17 cellular contexts compared by ENCODE assay signal in the genomic region with DNA sequence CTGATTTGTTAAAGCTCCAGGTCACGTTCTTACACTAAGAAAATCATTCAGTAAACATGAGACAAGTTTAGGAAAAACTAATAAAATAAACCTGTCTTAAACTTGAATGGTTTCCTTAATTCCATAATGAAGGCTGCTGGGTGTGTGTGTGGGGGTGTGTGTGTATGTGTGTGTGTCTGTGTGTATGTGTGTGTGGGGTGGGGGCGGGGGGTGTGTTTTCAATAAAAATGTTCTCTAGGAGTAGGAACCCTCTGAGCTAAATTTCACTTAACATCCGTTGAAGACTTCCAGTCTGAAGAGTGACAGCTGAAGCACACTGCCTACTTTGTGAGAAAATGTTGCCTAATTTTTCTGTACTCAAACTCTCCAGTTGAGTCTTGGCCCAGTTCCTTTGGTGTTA. TPM values are rescaled to one million over a fixed set of nuclear protein-coding genes. Genes with fewer than 3 reads are reported as not detected.
A peak's percentile ranks its signal among the peaks of the same experiment; 100 is the strongest.
DNase-seq lines count a peak whose midpoint lies in the region; ATAC-seq and TF ChIP-seq lines count a peak whose summit lies in the region.
"Had no signal": no experiment of that assay in that cellular context is flagged by ENCODE, and none has a peak within 500 bp of the region (broad histone marks: within the 10 kb centered on the region; RNA-seq: fewer than 3 reads in every experiment).

No MANE protein-coding gene starts in this region.

- H3K4me1 Mint-ChIP-seq in Caco-2 (ENCODE audit: low read depth, unreplicated experiment) (peaks cover 8% of the 10 kb centered on the region), IgD-negative memory B cell (peaks cover 43 to 57% (median 45%) of the 10 kb centered on the region in 3 donors), activated B cell treated with CpG ODN at 0.5 μM for 24 hours (peaks cover 72% of the 10 kb centered on the region)
- peaks cover 15% of the 10 kb centered on the region for H3K4me1 Mint-ChIP-seq in activated CD4-positive, alpha-beta memory T cell treated with anti-CD3 and anti-CD28 coated beads, Interleukin-2, amount 10 ng/mL, durations not matched to agents 7 days and 5 days

- TF ChIP-seq CTCF in Caco-2 (IDR thresholded peaks at IDR 0.05; ENCODE audit: insufficient read depth in 1 of 2, low read depth in 1 of 2, low read length in 1 of 2, severe bottlenecking in 1 of 2, unreplicated experiment in 1 of 2) (no peak), activated B cell treated with CpG ODN at 0.5 μM for 24 hours (IDR thresholded peaks at IDR 0.05) (no peak), spleen (IDR thresholded peaks at IDR 0.05 in 8 of 11, conservative IDR thresholded peaks at IDR 0.05 in 3 of 11) (no peak), A673 (conservative IDR thresholded peaks at IDR 0.05; ENCODE audit: low read depth, low read length) (no peak)

- H3K27ac Mint-ChIP-seq in Caco-2 (ENCODE audit: unreplicated experiment), result peak overlapping the region; percentile 33
- peak overlapping the region; percentile 86 to 96 (median 89) for H3K27ac Mint-ChIP-seq in IgD-negative memory B cell
- peak overlapping the region; percentile 87 for H3K27ac Mint-ChIP-seq in activated B cell treated with CpG ODN at 0.5 μM for 24 hours
- no peak overlapping the region for H3K27ac Mint-ChIP-seq in activated CD4-positive, alpha-beta memory T cell treated with anti-CD3 and anti-CD28 coated beads, Interleukin-2, amount 10 ng/mL, durations not matched to agents 7 days and 5 days

- peaks cover 69% of the 10 kb centered on the region for H3K36me3 Mint-ChIP-seq in Caco-2 (ENCODE audit: insufficient read depth, unreplicated experiment)
- peaks cover 11% of the 10 kb centered on the region for H3K36me3 Mint-ChIP-seq in IgD-negative memory B cell
- H3K36me3 Mint-ChIP-seq in activated B cell treated with CpG ODN at 0.5 μM for 24 hours (ENCODE audit: low read depth), result peaks cover 44% of the 10 kb centered on the region
- peaks cover 36% of the 10 kb centered on the region for H3K36me3 Mint-ChIP-seq in activated CD4-positive, alpha-beta memory T cell treated with anti-CD3 and anti-CD28 coated beads, Interleukin-2, amount 10 ng/mL, durations not matched to agents 7 days and 5 days (ENCODE audit: low read depth)

- DNase-seq in Caco-2 (no peak), activated B cell treated with CpG ODN at 0.5 μM for 24 hours (no peak), spleen (no peak), NCI-H1694 treated with DMSO at 0.1 percent for 48 hours (lab: John Stamatoyannopoulos, UW) (no peak), A673 (ENCODE audit: low spot score) (no peak)
- DNase-seq in activated CD4-positive, alpha-beta memory T cell treated with anti-CD3 and anti-CD28 coated beads, Interleukin-2, amount 10 ng/mL, durations not matched to agents 7 days and 5 days, result no peak
- DNase-seq: C1 segment of cervical spinal cord, GDM1, GOT3, KG1, NCI-H1105 treated with DMSO at 0.1 percent for 48 hours, NCI-H187 treated with DMSO at 0.1 percent for 48 hours, NCI-H2171, NCI-H446 treated with DMSO at 0.1 percent for 48 hours, NCI-H774, SHP77 had no signal

- peaks cover 2% of the 10 kb centered on the region; the same call in 1 of the 2 replicates for H3K36me3 ChIP-seq in Caco-2 (ENCODE audit: control insufficient read depth, insufficient read depth, low read length)
- H3K36me3 ChIP-seq in spleen, result peaks cover 3 to 47% (median 39%) of the 10 kb centered on the region in 6 donors
- peaks cover 35% of the 10 kb centered on the region for H3K36me3 ChIP-seq in A673 (ENCODE audit: insufficient read depth, low read length, poor library complexity, severe bottlenecking)

- intact Hi-C loops in Caco-2 (cut with micrococcal nuclease; ENCODE audit: unreplicated experiment) (no loop called here), activated B cell treated with CpG ODN at 0.5 μM for 24 hours (cut with micrococcal nuclease) (loop anchor here (1.0 to 10.0 kb wide), 5 partner anchors 143 to 1118 kb away; a partner anchor contains a TSS), spleen (cut with DNase I; ENCODE audit: low total_unique reads) (no loop called here), A673 (cut with micrococcal nuclease; ENCODE audit: unreplicated experiment) (no loop called here)

- H3K9me3 Mint-ChIP-seq in Caco-2 (ENCODE audit: unreplicated experiment), result no peaks in the 10 kb centered on the region
- H3K9me3 Mint-ChIP-seq in IgD-negative memory B cell, result peaks cover 0 to 2% (median 2%) of the 10 kb centered on the region in 3 donors
- H3K9me3 Mint-ChIP-seq in activated B cell treated with CpG ODN at 0.5 μM for 24 hours, result no peaks in the 10 kb centered on the region
- no peaks in the 10 kb centered on the region for H3K9me3 Mint-ChIP-seq in activated CD4-positive, alpha-beta memory T cell treated with anti-CD3 and anti-CD28 coated beads, Interleukin-2, amount 10 ng/mL, durations not matched to agents 7 days and 5 days

- no peak for TF ChIP-seq POLR2A in spleen (IDR thresholded peaks at IDR 0.05)

- no peak for ATAC-seq in activated B cell treated with CpG ODN at 0.5 μM for 24 hours (ENCODE audit: low read depth)

- H3K27me3 Mint-ChIP-seq in Caco-2 (ENCODE audit: insufficient read depth, unreplicated experiment) (no peaks in the 10 kb centered on the region), IgD-negative memory B cell (no peaks in the 10 kb centered on the region), activated B cell treated with CpG ODN at 0.5 μM for 24 hours (no peaks in the 10 kb centered on the region)
- peaks cover 6% of the 10 kb centered on the region for H3K27me3 Mint-ChIP-seq in activated CD4-positive, alpha-beta memory T cell treated with anti-CD3 and anti-CD28 coated beads, Interleukin-2, amount 10 ng/mL, durations not matched to agents 7 days and 5 days

- H3K9me3 ChIP-seq in Caco-2 (no peaks in the 10 kb centered on the region), spleen (no peaks in the 10 kb centered on the region), A673 (ENCODE audit: low read depth, low read length, poor library complexity, severe bottlenecking) (no peaks in the 10 kb centered on the region)

- CTCF ChIA-PET in Caco-2 (lab: Charles Lee) (no interaction called here), activated B cell treated with CpG ODN at 0.5 μM for 24 hours (lab: Charles Lee) (no interaction called here), A673 (lab: Charles Lee) (no interaction called here)
- CTCF ChIA-PET in activated CD4-positive, alpha-beta memory T cell treated with anti-CD3 and anti-CD28 coated beads, Interleukin-2, amount 10 ng/mL, durations not matched to agents 7 days and 5 days (lab: Charles Lee), result no interaction called here

- no TSS peak for BruUV-seq in Caco-2 (replicated peaks; lab: Mats Ljungman, UMichigan)
- no TSS peak for BruUV-seq in A673 (replicated peaks; lab: Mats Ljungman, UMichigan)

- peak overlapping the region in 5 of 8 donors; percentile 48 to 76 (median 58) for H3K27ac ChIP-seq in spleen
- H3K27ac ChIP-seq in A673 (ENCODE audit: low read depth, low read length, poor library complexity, severe bottlenecking), result no peak overlapping the region

- no peak overlapping the region for H3K4me3 ChIP-seq in Caco-2 (ENCODE audit: low read depth, low read length)
- no peak overlapping the region for H3K4me3 ChIP-seq in spleen
- H3K4me3 ChIP-seq in A673 (ENCODE audit: low read depth, low read length, poor library complexity, severe bottlenecking), result no peak overlapping the region

- H3K4me3 Mint-ChIP-seq in Caco-2 (ENCODE audit: unreplicated experiment), result peak overlapping the region; percentile 6
- H3K4me3 Mint-ChIP-seq in IgD-negative memory B cell, result peak overlapping the region; percentile 50 to 63 (median 51)
- H3K4me3 Mint-ChIP-seq in activated B cell treated with CpG ODN at 0.5 μM for 24 hours, result peak overlapping the region; percentile 38
- no peak overlapping the region for H3K4me3 Mint-ChIP-seq in activated CD4-positive, alpha-beta memory T cell treated with anti-CD3 and anti-CD28 coated beads, Interleukin-2, amount 10 ng/mL, durations not matched to agents 7 days and 5 days

- no peaks in the 10 kb centered on the region for H3K4me1 ChIP-seq in Caco-2
- peaks cover 4 to 60% (median 14%) of the 10 kb centered on the region in 6 donors for H3K4me1 ChIP-seq in spleen
- no peaks in the 10 kb centered on the region for H3K4me1 ChIP-seq in A673 (ENCODE audit: insufficient read depth, low read length, poor library complexity, severe bottlenecking)

- WGBS in spleen, 5 donors, result 68 to 90% (median 87%) methylated on average over 3 of the region's 3 CpGs

- POLR2A ChIA-PET in Caco-2 (lab: Charles Lee), result no interaction called here
- POLR2A ChIA-PET in activated B cell treated with CpG ODN at 0.5 μM for 24 hours (lab: Charles Lee), result interaction anchor here (1.0 to 5.1 kb wide), 4 partner anchors 54 to 833 kb away, joined by 3 to 37 read pairs (median 3); a partner anchor contains a TSS
- POLR2A ChIA-PET in activated CD4-positive, alpha-beta memory T cell treated with anti-CD3 and anti-CD28 coated beads, Interleukin-2, amount 10 ng/mL, durations not matched to agents 7 days and 5 days (lab: Charles Lee), result no interaction called here
- POLR2A ChIA-PET in A673 (lab: Charles Lee; ENCODE audit: low non-redundant PET), result no interaction called here

- H3K27me3 ChIP-seq in Caco-2 (replicated peaks; ENCODE audit: control insufficient read depth, insufficient read depth, low read length), result no peaks in the 10 kb centered on the region
- H3K27me3 ChIP-seq in spleen (replicated peaks in 1 of 7), result no peaks in the 10 kb centered on the region
- H3K27me3 ChIP-seq in A673 (replicated peaks; ENCODE audit: insufficient read depth, low read depth, low read length, poor library complexity), result no peaks in the 10 kb centered on the region

RNA-seq across cellular contexts. Expression of a gene that starts 54.5 kb away (rescaled TPM):
- 237 and 249 TPM in 2 replicates for total RNA-seq in Caco-2 (2022)
- 69.5 TPM for polyA plus RNA-seq in IgD-negative memory B cell
- total RNA-seq in activated B cell treated with CpG ODN at 0.5 μM for 24 hours, result 152 and 162 TPM in 2 replicates
- 10 to 100 TPM; 54.6 to 74.6 (median 62.7) TPM for total RNA-seq in spleen
- 10 to 100 TPM; 38.0 to 63.7 (median 54.0) TPM for polyA plus RNA-seq in spleen
- total RNA-seq in activated CD4-positive, alpha-beta memory T cell treated with anti-CD3 and anti-CD28 coated beads, Interleukin-2, amount 10 ng/mL, durations not matched to agents 7 days and 5 days, result 10 to 100 TPM; 88.2 to 94.6 TPM
- total RNA-seq in A673 (2021), result 323 and 337 TPM in 2 replicates
